In genomic region chr7:32676249-32676941, GRCh38 we compare ENCODE assay signal across 24 cellular contexts.
"Had no signal": no experiment of that assay in that cellular context is flagged by ENCODE, and none has a peak within 500 bp of the region (broad histone marks: within the 10 kb centered on the region; RNA-seq: fewer than 3 reads in every experiment).

No MANE protein-coding gene starts in this region.

- DNase-seq: dermis blood vessel endothelial cell; dorsolateral prefrontal cortex; effector CD8-positive, alpha-beta T cell; effector memory CD8-positive, alpha-beta T cell; endodermal cell; erythroblast; foreskin keratinocyte; heart left ventricle; hypothalamus; immature natural killer cell; islet precursor cell; kidney; kidney glomerular epithelial cell; left lung; left ventricle myocardium superior; lower lobe of right lung; mesenchymal stem cell had no signal

- H3K36me3 ChIP-seq: left lung, lower lobe of right lung had no signal

- H3K4me2 ChIP-seq: hepatocyte had no signal

- H3K4me1 ChIP-seq: gastroesophageal sphincter, left lung, lower lobe of right lung had no signal

- FAIRE-seq: endometrium, frontal cortex had no signal

- H2AFZ ChIP-seq: hepatocyte had no signal

- H3K27me3 ChIP-seq: dorsolateral prefrontal cortex, foreskin keratinocyte, gastroesophageal sphincter, heart left ventricle, hepatocyte, left lung had no signal

- ATAC-seq: effector memory CD8-positive, alpha-beta T cell; esophagus mucosa; foreskin keratinocyte; gastroesophageal sphincter; heart left ventricle; left lung; left ventricle myocardium superior; lower lobe of right lung had no signal

- H3K4me3 ChIP-seq: coronary artery, dorsolateral prefrontal cortex, gastroesophageal sphincter, heart left ventricle, hepatocyte, left lung, lower lobe of right lung had no signal

- H3K27ac ChIP-seq: coronary artery, dorsolateral prefrontal cortex, epithelial cell of prostate, foreskin keratinocyte, gastroesophageal sphincter, heart left ventricle, hepatocyte, left lung, lower lobe of right lung had no signal

- H3K79me2 ChIP-seq: hepatocyte had no signal

- H3K9me3 ChIP-seq: gastroesophageal sphincter, heart left ventricle, left lung, lower lobe of right lung had no signal
